Comparison of ENCODE assay signal across 36 cellular contexts in the genomic region with DNA sequence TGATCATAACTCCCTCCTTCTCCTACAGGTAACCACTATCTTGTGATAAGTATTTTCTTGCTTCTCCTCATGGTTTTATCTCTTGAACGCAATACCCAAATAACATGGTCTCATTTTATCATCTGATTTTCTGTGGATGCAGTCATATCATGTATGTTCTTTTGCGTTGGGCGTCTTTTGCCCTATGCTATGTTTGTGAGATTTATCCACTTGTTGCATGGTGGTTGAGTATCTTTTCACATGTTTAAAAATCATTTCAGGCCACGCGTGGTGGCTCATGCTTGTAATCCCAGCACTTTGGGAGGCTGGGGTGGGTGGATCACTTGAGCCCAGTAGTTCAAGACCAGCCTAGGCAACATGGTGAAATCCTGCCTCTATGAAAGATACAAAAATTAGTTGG. TPM values are rescaled to one million over a fixed set of nuclear protein-coding genes. Genes with fewer than 3 reads are reported as not detected.
"Had no signal": no experiment of that assay in that cellular context is flagged by ENCODE, and none has a peak within 500 bp of the region (broad histone marks: within the 10 kb centered on the region; RNA-seq: fewer than 3 reads in every experiment).

No MANE protein-coding gene starts in this region.

- DNase-seq: Karpas-422, Kasumi-1, MG63, MM.1S, MV-4-11, NCI-H1048, NCI-H1092, NCI-H1092 treated with DMSO at 0.1 percent for 48 hours, NCI-H1105, NCI-H1105 treated with DMSO at 0.1 percent for 48 hours, NCI-H1417, NCI-H1417 treated with DMSO at 0.1 percent for 48 hours, NCI-H1436, NCI-H1436 treated with DMSO at 0.1 percent for 48 hours, NCI-H146, NCI-H1694, NCI-H1694 treated with DMSO at 0.1 percent for 48 hours, NCI-H187, NCI-H187 treated with DMSO at 0.1 percent for 48 hours, NCI-H1930, NCI-H2029, NCI-H2029 treated with DMSO at 0.1 percent for 48 hours, NCI-H2081, NCI-H2081 treated with DMSO at 0.1 percent for 48 hours, NCI-H2107, NCI-H2171, NCI-H2171 treated with DMSO at 0.1 percent for 48 hours, NCI-H2227 treated with DMSO at 0.1 percent for 48 hours, NCI-H226, NCI-H345, NCI-H446, NCI-H446 treated with DMSO at 0.1 percent for 48 hours, NCI-H510A, NCI-H510A treated with DMSO at 0.1 percent for 48 hours had no signal

- H3K36me3 ChIP-seq: MG63 had no signal

- H3K4me3 ChIP-seq: MG63 had no signal

- H3K27me3 ChIP-seq: MG63 had no signal

- H3K9me3 ChIP-seq: MG63 had no signal

RNA-seq across cellular contexts. Expression of gene PADI3, which starts 15.6 kb away (rescaled TPM):
- total RNA-seq: NCI-H460 had no signal

RNA-seq across cellular contexts. Expression of gene PADI4, which starts 43.5 kb away (rescaled TPM):
- total RNA-seq: LHCN-M2, NCI-H460 had no signal

RNA-seq across cellular contexts. Expression of gene PADI1, which starts 59.5 kb away (rescaled TPM):
- total RNA-seq: NCI-H460 had no signal
